In the genomic region with DNA sequence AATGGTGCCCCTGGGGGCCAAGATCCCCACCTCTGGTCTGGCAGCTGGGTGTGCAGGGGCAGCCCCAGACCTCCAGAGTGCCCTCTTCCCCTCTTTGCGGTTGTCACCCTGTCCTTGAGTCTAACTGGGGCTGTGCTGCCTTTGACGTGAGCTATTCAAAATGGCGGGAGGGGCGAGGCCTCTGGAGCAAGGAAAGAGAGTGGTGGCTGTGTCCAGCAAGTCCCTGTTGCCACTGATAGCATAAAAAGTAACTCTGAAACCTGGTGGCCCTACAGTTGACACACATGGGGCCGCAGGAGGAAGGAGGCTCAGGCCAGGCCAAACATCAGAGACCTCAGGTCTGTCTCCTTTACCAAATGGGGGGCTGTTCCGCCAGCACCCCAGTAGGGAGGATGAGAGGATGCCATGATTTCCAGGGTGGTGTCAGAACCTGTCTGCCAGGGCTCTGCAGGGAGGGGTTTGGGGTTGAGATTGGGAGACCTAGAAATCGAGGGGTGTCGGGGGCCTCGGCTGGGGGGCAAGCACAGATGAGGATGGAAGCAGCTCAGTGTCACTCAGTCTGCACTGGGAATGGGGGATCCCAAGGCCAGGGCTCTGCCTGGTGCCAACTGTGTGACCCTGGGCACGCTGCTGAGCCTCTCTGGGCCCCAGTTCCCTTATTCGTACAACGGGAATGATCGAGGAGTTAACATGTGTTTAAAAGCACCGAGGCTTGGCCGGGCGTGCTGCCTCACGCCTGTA, we compare ENCODE assay signal across 34 cellular contexts. TPM values are rescaled to one million over a fixed set of nuclear protein-coding genes. Genes with fewer than 3 reads are reported as not detected.
DNase-seq lines count a peak whose midpoint lies in the region; ATAC-seq, FAIRE-seq and TF ChIP-seq lines count a peak whose summit lies in the region.
"Had no signal": no experiment of that assay in that cellular context is flagged by ENCODE, and none has a peak within 500 bp of the region (broad histone marks: within the 10 kb centered on the region; RNA-seq: fewer than 3 reads in every experiment).

No MANE protein-coding gene starts in this region.

- H2BK12ac ChIP-seq in H9 (ENCODE audit: insufficient read length, low read depth, low read length): no peak overlapping the region

- H3K9ac ChIP-seq in H9 (ENCODE audit: extremely low read depth, insufficient read length, low read length) (no peak overlapping the region), K562 (ENCODE audit: insufficient read depth in 1 of 2, low read depth in 2 of 2, low read length in 2 of 2) (peak overlapping the region in 1 of 2 experiments; percentile 48; a peak in 1 of 4 replicates)
- H3K9ac ChIP-seq: KMS-11 had no signal

- no peaks in the 10 kb centered on the region for H3K79me2 ChIP-seq in H9 (ENCODE audit: insufficient read depth, low read length)
- no peaks in the 10 kb centered on the region for H3K79me2 ChIP-seq in K562 (ENCODE audit: control insufficient read depth, insufficient read depth, low read length)

- intact Hi-C loops in K562 (cut with micrococcal nuclease): no loop called here
- intact Hi-C loops in mucosa of descending colon (cut with DNase I, micrococcal nuclease): no loop called here
- intact Hi-C loops in sigmoid colon (cut with DNase I): no loop called here
- intact Hi-C loops in activated CD4-positive, alpha-beta T cell treated with anti-CD3 and anti-CD28 coated beads for 36 hours (cut with DNase I, micrococcal nuclease): no loop called here

- peaks cover 95% of the 10 kb centered on the region for H3K27me3 Mint-ChIP-seq in H9 (ENCODE audit: low read depth)
- no peaks in the 10 kb centered on the region for H3K27me3 Mint-ChIP-seq in activated CD4-positive, alpha-beta T cell treated with anti-CD3 and anti-CD28 coated beads for 36 hours
- H3K27me3 Mint-ChIP-seq: activated CD4-positive, alpha-beta memory T cell treated with anti-CD3 and anti-CD28 coated beads, Interleukin-2, amount 10 ng/mL, durations not matched to agents 7 days and 5 days had no signal

- H3K4me1 Mint-ChIP-seq in H9: peaks cover 0 to 9% of the 10 kb centered on the region in 2 experiments; a peak in 1 of 4 replicates
- H3K4me1 Mint-ChIP-seq in activated CD4-positive, alpha-beta T cell treated with anti-CD3 and anti-CD28 coated beads for 36 hours: no peaks in the 10 kb centered on the region
- H3K4me1 Mint-ChIP-seq: activated CD4-positive, alpha-beta memory T cell treated with anti-CD3 and anti-CD28 coated beads, Interleukin-2, amount 10 ng/mL, durations not matched to agents 7 days and 5 days had no signal

- H3K23me2 ChIP-seq in H9 (ENCODE audit: insufficient read length, low read depth, low read length, poor library complexity, severe bottlenecking): no peaks in the 10 kb centered on the region

- POLR2A ChIA-PET in K562 (lab: Yijun Ruan, JAX): interaction anchor here (0.6 kb wide), 1 partner anchor 181 kb away, joined by 3 read pairs; no protein-coding TSS in a partner anchor
- POLR2A ChIA-PET in activated CD4-positive, alpha-beta T cell treated with anti-CD3 and anti-CD28 coated beads for 36 hours (lab: Charles Lee): no interaction called here

- H3K27ac ChIP-seq in H9 (ENCODE audit: insufficient read length, low read depth, low read length) (no peak overlapping the region), K562 (ENCODE audit: extremely low read depth, low read depth, low read length) (no peak overlapping the region), sigmoid colon (no peak overlapping the region)
- H3K27ac ChIP-seq: brain microvascular endothelial cell, gastroesophageal sphincter, HL-60, KMS-11, stomach, vagina had no signal

- H3K27me3 ChIP-seq in H9 (ENCODE audit: insufficient read depth, low read length): peaks cover 6% of the 10 kb centered on the region; the same call in 1 of the 2 replicates
- no peaks in the 10 kb centered on the region; a peak in 1 of 5 replicates for H3K27me3 ChIP-seq in K562 (ENCODE audit: control insufficient read depth in 2 of 2, insufficient read depth in 2 of 2, low read length in 2 of 2)
- H3K27me3 ChIP-seq in sigmoid colon: no peaks in the 10 kb centered on the region
- H3K27me3 ChIP-seq: brain microvascular endothelial cell, gastroesophageal sphincter, stomach, vagina had no signal

- DNase-seq in H9 (no peak), K562 (ENCODE audit: extremely low read depth in 1 of 4, low spot score in 3 of 4) (no peak), mucosa of descending colon (peak in 2 of 3 donors; percentile 9 to 22), sigmoid colon (peak; percentile 41), NCI-H748 treated with DMSO at 0.1 percent for 48 hours (lab: John Stamatoyannopoulos, UW) (no peak), dedifferentiated amniotic fluid mesenchymal stem cell (ENCODE audit: extremely low spot score) (no peak)
- DNase-seq in activated CD4-positive, alpha-beta T cell treated with anti-CD3 and anti-CD28 coated beads for 36 hours: no peak
- DNase-seq: activated CD4-positive, alpha-beta memory T cell treated with anti-CD3 and anti-CD28 coated beads, Interleukin-2, amount 10 ng/mL, durations not matched to agents 7 days and 5 days; activated CD4-positive, CD25-positive, alpha-beta regulatory T cell treated with anti-CD3 and anti-CD28 coated beads, Interleukin-2, amount 50 U/mL, for 72 hours; activated CD8-positive, alpha-beta memory T cell treated with anti-CD3 and anti-CD28 coated beads, Interleukin-2, amount 50 U/mL, for 4 hours; activated naive CD4-positive, alpha-beta T cell treated with anti-CD3 and anti-CD28 coated beads for 36 hours; amniotic stem cell; brain microvascular endothelial cell; C1 segment of cervical spinal cord; COR-L47; effector CD4-positive, alpha-beta T cell; hypothalamus; MM.1S; naive B cell; NCI-H1417; NCI-H2029; NCI-H524 treated with DMSO at 0.1 percent for 48 hours; occipital lobe; stimulated activated CD4-positive, alpha-beta T cell treated with anti-CD3 and anti-CD28 coated beads, Interleukin-2, amount 100 ng/mL, for 24 hours; stomach had no signal

- TF ChIP-seq EP300 in K562 (IDR thresholded peaks at IDR 0.05; ENCODE audit: low read length): no peak
- no peak for TF ChIP-seq EP300 in sigmoid colon (IDR thresholded peaks at IDR 0.05)

- no peak for ATAC-seq in K562
- no peak for ATAC-seq in mucosa of descending colon
- no peak for ATAC-seq in activated CD4-positive, alpha-beta T cell treated with anti-CD3 and anti-CD28 coated beads for 36 hours
- ATAC-seq: gastroesophageal sphincter, SK-N-SH treated with all-trans-retinoic acid at 6 μM for 48 hours had no signal

- in situ Hi-C loops in K562 (cut with MboI): no loop called here

- H4K20me1 ChIP-seq in H9 (ENCODE audit: control insufficient read depth, insufficient read depth, insufficient read length) (no peaks in the 10 kb centered on the region), K562 (replicated peaks; ENCODE audit: control insufficient read depth, insufficient read depth, low read length) (no peaks in the 10 kb centered on the region)

- CTCF ChIA-PET in K562 (lab: Yijun Ruan, JAX; ENCODE audit: low intra/inter-chr PET ratio): no interaction called here
- CTCF ChIA-PET in activated CD4-positive, alpha-beta T cell treated with anti-CD3 and anti-CD28 coated beads for 36 hours (lab: Charles Lee): no interaction called here

- no peak for TF ChIP-seq RAD21 in K562 (CRISPR knock-in tag; conservative IDR thresholded peaks at IDR 0.05 in 1 of 2, IDR thresholded peaks at IDR 0.05 in 1 of 2)

- H3K4me3 Mint-ChIP-seq in H9: no peak overlapping the region; a peak in 1 of 5 replicates
- H3K4me3 Mint-ChIP-seq in activated CD4-positive, alpha-beta T cell treated with anti-CD3 and anti-CD28 coated beads for 36 hours: no peak overlapping the region
- H3K4me3 Mint-ChIP-seq: activated CD4-positive, alpha-beta memory T cell treated with anti-CD3 and anti-CD28 coated beads, Interleukin-2, amount 10 ng/mL, durations not matched to agents 7 days and 5 days; activated naive CD4-positive, alpha-beta T cell treated with anti-CD3 and anti-CD28 coated beads for 36 hours; naive B cell; T-helper 1 cell treated with Interleukin-12 subunit alpha and Interleukin-12 subunit beta and Interleukin-4 antibody, amounts not matched to agents 30 μg/mL and 1 μg/mL, for 36 hours had no signal

- H3K9me1 ChIP-seq in K562 (ENCODE audit: control insufficient read depth, insufficient read depth, low read length): no peaks in the 10 kb centered on the region

- no peak overlapping the region for H3K23ac ChIP-seq in H9 (ENCODE audit: insufficient read length, low read depth, low read length)

- no peak overlapping the region for H2BK120ac ChIP-seq in H9 (ENCODE audit: low read depth, low read length, poor library complexity, severe bottlenecking)

- BruUV-seq in K562 (replicated peaks; lab: Mats Ljungman, UMichigan): no TSS peak

- no peak overlapping the region for H3K27ac Mint-ChIP-seq in H9
- no peak overlapping the region for H3K27ac Mint-ChIP-seq in activated CD4-positive, alpha-beta T cell treated with anti-CD3 and anti-CD28 coated beads for 36 hours
- H3K27ac Mint-ChIP-seq: activated CD4-positive, alpha-beta memory T cell treated with anti-CD3 and anti-CD28 coated beads, Interleukin-2, amount 10 ng/mL, durations not matched to agents 7 days and 5 days; activated naive CD4-positive, alpha-beta T cell treated with anti-CD3 and anti-CD28 coated beads for 36 hours; naive B cell; T-helper 1 cell treated with Interleukin-12 subunit alpha and Interleukin-12 subunit beta and Interleukin-4 antibody, amounts not matched to agents 30 μg/mL and 1 μg/mL, for 36 hours had no signal

- no peak overlapping the region for H3K14ac ChIP-seq in H9 (ENCODE audit: insufficient read depth, low read length)

- peak overlapping the region; percentile 9 for H3K18ac ChIP-seq in H9 (ENCODE audit: insufficient read length, low read depth, low read length)

- H3K36me3 ChIP-seq in K562 (ENCODE audit: control insufficient read depth, insufficient read depth, low read length): no peaks in the 10 kb centered on the region
- no peaks in the 10 kb centered on the region for H3K36me3 ChIP-seq in mucosa of descending colon (ENCODE audit: low read depth)
- no peaks in the 10 kb centered on the region for H3K36me3 ChIP-seq in sigmoid colon
- H3K36me3 ChIP-seq: brain microvascular endothelial cell, gastroesophageal sphincter, HAP-1, stomach, vagina had no signal

- H4K8ac ChIP-seq in H9 (replicated peaks; ENCODE audit: insufficient read length, low read depth, low read length): no peak overlapping the region

- WGBS in H9 (ENCODE audit: extremely low coverage, insufficient read length, low lambda C conversion rate): no CpG with 5 or more reads among the region's 17 CpGs
- 74% methylated on average over 11 of the region's 17 CpGs for WGBS in K562 (ENCODE audit: insufficient coverage, low coverage, missing lambda C conversion rate)
- 96 to 97% methylated on average over 17 of the region's 17 CpGs for WGBS in sigmoid colon, 2 donors

- H3K79me1 ChIP-seq in H9 (ENCODE audit: insufficient read depth, low read depth, low read length, poor library complexity, severe bottlenecking): no peaks in the 10 kb centered on the region

- FAIRE-seq in K562 (lab: Jason Lieb, UNC): no peak
- FAIRE-seq: G401.6 had no signal

- TF ChIP-seq CTCF in H9 (conservative IDR thresholded peaks at IDR 0.05) (no peak), K562 (IDR thresholded peaks at IDR 0.05 in 2 of 3, conservative IDR thresholded peaks at IDR 0.05 in 1 of 3; ENCODE audit: insufficient read depth in 2 of 3, low read depth in 1 of 3, low read length in 3 of 3) (no peak), mucosa of descending colon (IDR thresholded peaks at IDR 0.05) (no peak), sigmoid colon (IDR thresholded peaks at IDR 0.05) (no peak)

- H3K4me3 ChIP-seq in K562 (no peak overlapping the region), mucosa of descending colon (no peak overlapping the region), sigmoid colon (no peak overlapping the region)
- H3K4me3 ChIP-seq: gastroesophageal sphincter, HAP-1, smooth muscle cell, stomach, vagina had no signal

- H3K9me3 ChIP-seq in H9 (ENCODE audit: control insufficient read depth, low read depth, low read length) (no peaks in the 10 kb centered on the region), K562 (replicated peaks; ENCODE audit: control insufficient read depth, insufficient read depth, low read depth, low read length) (no peaks in the 10 kb centered on the region), mucosa of descending colon (no peaks in the 10 kb centered on the region), sigmoid colon (no peaks in the 10 kb centered on the region)
- H3K9me3 ChIP-seq: gastroesophageal sphincter, HAP-1, stomach, vagina had no signal

- H2BK15ac ChIP-seq in H9 (ENCODE audit: low read depth, low read length): no peak overlapping the region

- no peak overlapping the region for H3K56ac ChIP-seq in H9 (ENCODE audit: insufficient read length, low read depth, low read length)

- no peak overlapping the region for H3T11ph ChIP-seq in H9 (ENCODE audit: low read length)

- no peaks in the 10 kb centered on the region for H3K36me3 Mint-ChIP-seq in H9 (ENCODE audit: insufficient read depth in 1 of 3, low read depth in 3 of 3)
- H3K36me3 Mint-ChIP-seq in activated CD4-positive, alpha-beta T cell treated with anti-CD3 and anti-CD28 coated beads for 36 hours (ENCODE audit: low read depth): peaks cover 3% of the 10 kb centered on the region

- no peak overlapping the region for H4K5ac ChIP-seq in H9 (ENCODE audit: insufficient read length, low read depth, low read length)

- no peak overlapping the region for H2BK20ac ChIP-seq in H9 (ENCODE audit: low read depth, low read length, poor library complexity, severe bottlenecking)

- H2BK5ac ChIP-seq in H9 (ENCODE audit: insufficient read length, low read length): no peak overlapping the region

- no peak overlapping the region for H4K91ac ChIP-seq in H9 (ENCODE audit: insufficient read length, low read depth, low read length)

- TF ChIP-seq POLR2A in K562 (conservative IDR thresholded peaks at IDR 0.05) (no peak), sigmoid colon (IDR thresholded peaks at IDR 0.05) (no peak)

- H2AFZ ChIP-seq in H9 (ENCODE audit: low read length): no peak overlapping the region
- peak overlapping the region; percentile 70 for H2AFZ ChIP-seq in K562 (ENCODE audit: low read depth, low read length)

- H3K4me1 ChIP-seq in H9 (ENCODE audit: insufficient read depth, low read length) (no peaks in the 10 kb centered on the region), K562 (replicated peaks in 1 of 2; ENCODE audit: control insufficient read depth in 2 of 2, insufficient read depth in 2 of 2, low read length in 2 of 2) (peaks cover 21 to 41% of the 10 kb centered on the region in 2 experiments; a peak in 4 of 5 replicates), mucosa of descending colon (ENCODE audit: low read depth) (no peaks in the 10 kb centered on the region), sigmoid colon (no peaks in the 10 kb centered on the region)
- H3K4me1 ChIP-seq: gastroesophageal sphincter, HAP-1, vagina had no signal

- no peak overlapping the region for H3K4me2 ChIP-seq in H9 (ENCODE audit: insufficient read depth, insufficient read length, low read length)
- no peak overlapping the region for H3K4me2 ChIP-seq in K562 (ENCODE audit: insufficient read depth, low read length)
- H3K4me2 ChIP-seq: KMS-11, smooth muscle cell had no signal

- H2AK5ac ChIP-seq in H9 (ENCODE audit: insufficient read length, low read length): no peak overlapping the region

- peaks cover 2 to 4% of the 10 kb centered on the region in 2 experiments; a peak in 4 of 5 replicates for H3K9me3 Mint-ChIP-seq in H9
- H3K9me3 Mint-ChIP-seq in activated CD4-positive, alpha-beta T cell treated with anti-CD3 and anti-CD28 coated beads for 36 hours (ENCODE audit: low read depth): peaks cover 5% of the 10 kb centered on the region
- H3K9me3 Mint-ChIP-seq: activated CD4-positive, alpha-beta memory T cell treated with anti-CD3 and anti-CD28 coated beads, Interleukin-2, amount 10 ng/mL, durations not matched to agents 7 days and 5 days; activated naive CD4-positive, alpha-beta T cell treated with anti-CD3 and anti-CD28 coated beads for 36 hours had no signal

- H3K4ac ChIP-seq in H9 (ENCODE audit: low read depth, low read length): no peak overlapping the region

RNA-seq across cellular contexts. Expression of a gene that starts 49.2 kb away (rescaled TPM):
- total RNA-seq in H9 (2021) (0.88 and 1.2 TPM in 2 replicates), K562 (2014; rRNA removed) (1.2 and 1.3 TPM in 2 replicates), K562 (2014; rRNA removed; fragmentation: Illumina TruSeq; extraction: Trizol) (2.0 TPM in 2 replicates), K562 (2015; rRNA removed; fragmentation: Illumina TruSeq; extraction: Trizol) (2.2 and 2.3 TPM in 2 replicates), K562 (2021) (1.4 and 1.7 TPM in 2 replicates), mucosa of descending colon (1 to 10 TPM; 1.5 to 1.7 (median 1.7) TPM), sigmoid colon (1 to 10 TPM in 3 of 4 donors, under 1 TPM in 1; 0.99 to 3.6 (median 1.4) TPM)
- 32.7 and 48.2 TPM in 2 replicates for total RNA-seq in K562 (2011; cell fraction: chromatin; rRNA removed; ENCODE audit: low replicate concordance)
- 15.8 and 20.9 TPM in 2 replicates for total RNA-seq in K562 (2011; cell fraction: nucleolus; rRNA removed)
- 36.4 and 61.6 TPM in 2 replicates for total RNA-seq in K562 (2011; cell fraction: nucleoplasm; rRNA removed)
- polyA plus RNA-seq in K562 (2011; rRNA removed) (0.74 and 0.92 TPM in 2 replicates), K562 (2014; fragmentation: Illumina TruSeq; extraction: Trizol) (0.48 and 0.51 TPM in 2 replicates), K562 (2014; fragmentation: Nextera tagmentation; extraction: Ambion mirVana) (under 1 TPM; 0.04 to 0.17 TPM), K562 (2014; rRNA removed) (0.50 and 0.64 TPM in 2 replicates), sigmoid colon (under 1 TPM; under 0.01 to 0.32 (median under 0.01) TPM)
- polyA plus RNA-seq in K562 (2011; cell fraction: cytosol; rRNA removed): 0.06 and 0.15 TPM in 2 replicates
- polyA plus RNA-seq in K562 (2011; cell fraction: nucleus; rRNA removed): 5.9 and 6.5 TPM in 2 replicates
- polyA plus RNA-seq in K562 (2012): 0.38 and 0.66 TPM in 2 replicates
- polyA minus RNA-seq in K562 (2011; rRNA and poly(A)+ RNA removed): 7.7 and 12.9 TPM in 2 replicates
- 0.48 and 1.0 TPM in 2 replicates for polyA minus RNA-seq in K562 (2011; cell fraction: cytosol; rRNA and poly(A)+ RNA removed)
- polyA minus RNA-seq in K562 (2011; cell fraction: nucleus; rRNA and poly(A)+ RNA removed): 15.9 and 28.0 TPM in 2 replicates
- total RNA-seq in activated CD4-positive, alpha-beta T cell treated with anti-CD3 and anti-CD28 coated beads for 36 hours: under 1 TPM; 0.16 TPM

Comparison
In these comparisons a context has a peak if more than half of its experiments do, and no peak if none do; other contexts are left out.
1. DNase-seq: peak in mucosa of descending colon (2 of 3) and sigmoid colon (single experiment); none in H9 (single experiment), K562 (0 of 4), activated CD4-positive, alpha-beta T cell treated with anti-CD3 and anti-CD28 coated beads for 36 hours (single experiment), NCI-H748 treated with DMSO at 0.1 percent for 48 hours (single experiment) and dedifferentiated amniotic fluid mesenchymal stem cell (single experiment).